In the genomic region with DNA sequence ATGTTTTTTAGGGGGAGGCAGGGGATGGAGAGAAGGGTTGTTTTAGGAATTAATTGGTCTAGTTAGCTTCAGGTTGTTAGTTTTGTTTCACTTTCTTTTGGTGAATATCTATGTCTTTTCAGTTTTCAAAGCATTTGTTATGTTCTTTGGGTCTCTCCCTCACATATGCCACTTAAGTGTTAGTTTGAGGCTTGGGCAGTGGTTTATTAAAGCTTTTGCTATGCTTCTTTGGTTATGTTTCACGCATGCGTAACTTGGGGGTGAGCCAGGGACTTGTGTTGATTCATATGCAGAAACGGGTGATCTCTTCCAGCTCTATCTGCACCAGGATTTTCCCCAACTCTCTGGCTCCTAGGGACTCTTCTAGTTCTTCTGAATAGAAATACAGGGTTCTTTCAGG, we compare ENCODE assay signal across 14 cellular contexts. TPM values are rescaled to one million over a fixed set of nuclear protein-coding genes. Genes with fewer than 3 reads are reported as not detected.
DNase-seq lines count a peak whose midpoint lies in the region; ATAC-seq and TF ChIP-seq lines count a peak whose summit lies in the region.
"Had no signal": no experiment of that assay in that cellular context is flagged by ENCODE, and none has a peak within 500 bp of the region (broad histone marks: within the 10 kb centered on the region; RNA-seq: fewer than 3 reads in every experiment).

No MANE protein-coding gene starts in this region.

- H3K9me3 Mint-ChIP-seq in activated CD8-positive, alpha-beta memory T cell treated with anti-CD3 and anti-CD28 coated beads, Interleukin-2, amount 10 ng/mL, durations not matched to agents 7 days and 5 days (ENCODE audit: low read depth) = peaks cover 1% of the 10 kb centered on the region
- no peaks in the 10 kb centered on the region for H3K9me3 Mint-ChIP-seq in activated naive CD8-positive, alpha-beta T cell treated with anti-CD3 and anti-CD28 coated beads for 36 hours

- peak overlapping the region; percentile 18 for H3K4me3 Mint-ChIP-seq in activated CD8-positive, alpha-beta memory T cell treated with anti-CD3 and anti-CD28 coated beads, Interleukin-2, amount 10 ng/mL, durations not matched to agents 7 days and 5 days
- no peak overlapping the region for H3K4me3 Mint-ChIP-seq in activated naive CD8-positive, alpha-beta T cell treated with anti-CD3 and anti-CD28 coated beads for 36 hours

- H3K9me3 ChIP-seq in thyroid gland = no peaks in the 10 kb centered on the region
- H3K9me3 ChIP-seq: HAP-1, tibial artery had no signal

- intact Hi-C loops in thyroid gland (cut with DNase I) = no loop called here

- no peak for DNase-seq in activated CD8-positive, alpha-beta memory T cell treated with anti-CD3 and anti-CD28 coated beads, Interleukin-2, amount 10 ng/mL, durations not matched to agents 7 days and 5 days
- no peak for DNase-seq in activated CD8-positive, alpha-beta memory T cell treated with anti-CD3 and anti-CD28 coated beads, Interleukin-2, amount 50 U/mL, for 4 hours
- DNase-seq in epithelial cell of proximal tubule (ENCODE audit: low read depth) (peak; percentile 39), thyroid gland (peak; percentile 66 to 86), OCI-M1 (lab: John Stamatoyannopoulos, UW) (no peak)
- no peak for DNase-seq in stimulated activated CD8-positive, alpha-beta memory T cell treated with anti-CD3 and anti-CD28 coated beads, Interleukin-4, amount 100 ng/mL, for 48 hours
- no peak for DNase-seq in activated naive CD8-positive, alpha-beta T cell treated with anti-CD3 and anti-CD28 coated beads for 36 hours
- DNase-seq: Kasumi-1, NCI-H446, tibial artery had no signal

- H3K4me3 ChIP-seq in epithelial cell of proximal tubule (ENCODE audit: low read depth, low read length) = peak overlapping the region; percentile 9
- H3K4me3 ChIP-seq in thyroid gland (replicated peaks in 1 of 3) = no peak overlapping the region
- H3K4me3 ChIP-seq: HAP-1, tibial artery had no signal

- no peaks in the 10 kb centered on the region for H3K4me1 ChIP-seq in thyroid gland
- H3K4me1 ChIP-seq: tibial artery had no signal

- TF ChIP-seq CTCF in epithelial cell of proximal tubule (conservative IDR thresholded peaks at IDR 0.05; ENCODE audit: low read depth, low read length) = no peak
- no peak for TF ChIP-seq CTCF in thyroid gland (IDR thresholded peaks at IDR 0.05)

- peaks cover 3% of the 10 kb centered on the region for H3K4me1 Mint-ChIP-seq in activated CD8-positive, alpha-beta memory T cell treated with anti-CD3 and anti-CD28 coated beads, Interleukin-2, amount 10 ng/mL, durations not matched to agents 7 days and 5 days
- H3K4me1 Mint-ChIP-seq in activated naive CD8-positive, alpha-beta T cell treated with anti-CD3 and anti-CD28 coated beads for 36 hours = no peaks in the 10 kb centered on the region

- CTCF ChIA-PET in activated CD8-positive, alpha-beta memory T cell treated with anti-CD3 and anti-CD28 coated beads, Interleukin-2, amount 10 ng/mL, durations not matched to agents 7 days and 5 days (lab: Charles Lee) = no interaction called here

- peak overlapping the region in 1 of 3 donors; percentile 29 for H3K27ac ChIP-seq in thyroid gland
- H3K27ac ChIP-seq: tibial artery, VCaP had no signal

- 28 to 51% methylated on average over 3 of the region's 3 CpGs for WGBS in thyroid gland, 2 donors

- H3K27me3 Mint-ChIP-seq in activated CD8-positive, alpha-beta memory T cell treated with anti-CD3 and anti-CD28 coated beads, Interleukin-2, amount 10 ng/mL, durations not matched to agents 7 days and 5 days = peaks cover 37% of the 10 kb centered on the region
- peaks cover 24% of the 10 kb centered on the region for H3K27me3 Mint-ChIP-seq in activated naive CD8-positive, alpha-beta T cell treated with anti-CD3 and anti-CD28 coated beads for 36 hours

- H3K36me3 ChIP-seq in thyroid gland = no peaks in the 10 kb centered on the region
- H3K36me3 ChIP-seq: HAP-1, tibial artery had no signal

- no peak for ATAC-seq in activated CD8-positive, alpha-beta memory T cell treated with anti-CD3 and anti-CD28 coated beads, Interleukin-2, amount 10 ng/mL, durations not matched to agents 7 days and 5 days
- peak; percentile 71 for ATAC-seq in HG03432 (IDR thresholded peaks at IDR 0.05; ENCODE audit: unreplicated experiment)
- ATAC-seq: sciatic nerve had no signal

- H3K27me3 ChIP-seq in thyroid gland = no peaks in the 10 kb centered on the region

- no peak overlapping the region for H3K27ac Mint-ChIP-seq in activated CD8-positive, alpha-beta memory T cell treated with anti-CD3 and anti-CD28 coated beads, Interleukin-2, amount 10 ng/mL, durations not matched to agents 7 days and 5 days
- no peak overlapping the region for H3K27ac Mint-ChIP-seq in activated naive CD8-positive, alpha-beta T cell treated with anti-CD3 and anti-CD28 coated beads for 36 hours

- TF ChIP-seq POLR2A in thyroid gland (IDR thresholded peaks at IDR 0.05) = no peak

- no peaks in the 10 kb centered on the region for H3K36me3 Mint-ChIP-seq in activated CD8-positive, alpha-beta memory T cell treated with anti-CD3 and anti-CD28 coated beads, Interleukin-2, amount 10 ng/mL, durations not matched to agents 7 days and 5 days
- peaks cover 2% of the 10 kb centered on the region for H3K36me3 Mint-ChIP-seq in activated naive CD8-positive, alpha-beta T cell treated with anti-CD3 and anti-CD28 coated beads for 36 hours

RNA-seq across cellular contexts. Expression of gene MMS22L, which starts 11.4 kb away (rescaled TPM):
- 10 to 100 TPM; 43.4 to 46.3 TPM for total RNA-seq in activated CD8-positive, alpha-beta memory T cell treated with anti-CD3 and anti-CD28 coated beads, Interleukin-2, amount 10 ng/mL, durations not matched to agents 7 days and 5 days
- total RNA-seq in epithelial cell of proximal tubule = 10.7 and 19.2 TPM in 2 replicates
- 10 to 100 TPM in 3 of 4 donors, 1 to 10 TPM in 1; 8.6 to 13.5 (median 10.9) TPM for total RNA-seq in thyroid gland
- 10 to 100 TPM; 41.3 to 50.9 TPM for total RNA-seq in activated naive CD8-positive, alpha-beta T cell treated with anti-CD3 and anti-CD28 coated beads for 36 hours

Comparison
In these comparisons a context has a peak if more than half of its experiments do, and no peak if none do; other contexts are left out.
1. DNase-seq: peak in epithelial cell of proximal tubule (single experiment) and thyroid gland (2 of 2); none in activated CD8-positive, alpha-beta memory T cell treated with anti-CD3 and anti-CD28 coated beads, Interleukin-2, amount 10 ng/mL, durations not matched to agents 7 days and 5 days (single experiment), activated CD8-positive, alpha-beta memory T cell treated with anti-CD3 and anti-CD28 coated beads, Interleukin-2, amount 50 U/mL, for 4 hours (single experiment), stimulated activated CD8-positive, alpha-beta memory T cell treated with anti-CD3 and anti-CD28 coated beads, Interleukin-4, amount 100 ng/mL, for 48 hours (single experiment), activated naive CD8-positive, alpha-beta T cell treated with anti-CD3 and anti-CD28 coated beads for 36 hours (single experiment) and OCI-M1 (single experiment).